Comparison of ENCODE assay signal across 13 cellular contexts in the genomic region with DNA sequence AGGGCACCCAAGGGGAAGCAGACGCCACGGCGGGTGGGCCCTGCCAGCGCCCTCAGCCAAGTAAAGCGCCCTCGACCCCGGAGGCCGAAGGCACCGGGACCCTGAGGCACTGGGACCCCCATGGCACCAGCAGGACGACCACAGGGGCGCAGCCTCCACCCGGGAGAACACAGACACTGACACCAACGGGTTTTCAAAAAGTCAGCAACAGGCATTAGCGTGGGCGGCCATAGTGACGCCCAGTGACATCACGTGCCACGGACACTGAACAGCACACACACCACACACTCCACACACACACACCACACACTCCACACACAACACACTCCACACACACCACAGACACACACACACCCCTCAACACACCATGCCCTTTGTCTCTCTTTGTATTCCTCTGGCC. TPM values are rescaled to one million over a fixed set of nuclear protein-coding genes. Genes with fewer than 3 reads are reported as not detected.
DNase-seq lines count a peak whose midpoint lies in the region; ATAC-seq, FAIRE-seq and TF ChIP-seq lines count a peak whose summit lies in the region.
"Not testable (repeated sequence)": the region's sequence is repeated elsewhere in the genome, so short reads cannot be mapped to it uniquely, and the experiment has no call there.
"Had no signal": no experiment of that assay in that cellular context is flagged by ENCODE, and none has a peak within 500 bp of the region (broad histone marks: within the 10 kb centered on the region; RNA-seq: fewer than 3 reads in every experiment).

No MANE protein-coding gene starts in this region.

- H3K4me1 Mint-ChIP-seq in activated CD4-positive, alpha-beta memory T cell treated with anti-CD3 and anti-CD28 coated beads for 36 hours (ENCODE audit: low read depth); natural killer cell treated with Interleukin-12 subunit alpha and Interleukin-12 subunit beta and Interleukin-15 and Interleukin-18, amount 100 ng/mL, for 72 hours (ENCODE audit: low read depth in 2 of 2): not testable (repeated sequence)

- RAD21 ChIA-PET in GM12878 (lab: Charles Lee; ENCODE audit: unreplicated experiment), result not testable (repeated sequence)

- WGBS in GM12878 (ENCODE audit: insufficient coverage, insufficient replicate concordance, low lambda C conversion rate, missing lambda C conversion rate), result no CpG with 5 or more reads among the region's 18 CpGs

- not testable (repeated sequence) for H3K27ac ChIP-seq in GM12878 (ENCODE audit: control insufficient read depth, insufficient read depth)

- not testable (repeated sequence) for H2AFZ ChIP-seq in GM12878 (ENCODE audit: control insufficient read depth, low read depth, low read length)

- H3K36me3 ChIP-seq in GM12878 (ENCODE audit: control insufficient read depth in 2 of 2, insufficient read depth in 2 of 2, low read length in 1 of 2), result not testable (repeated sequence)

- not testable (repeated sequence) for H3K4me3 Mint-ChIP-seq in activated CD4-positive, alpha-beta memory T cell treated with anti-CD3 and anti-CD28 coated beads for 36 hours; natural killer cell treated with Interleukin-12 subunit alpha and Interleukin-12 subunit beta and Interleukin-15 and Interleukin-18, amount 100 ng/mL, for 72 hours

- TF ChIP-seq CTCF in GM12878 (IDR thresholded peaks at IDR 0.05 in 2 of 3, conservative IDR thresholded peaks at IDR 0.05 in 1 of 3; ENCODE audit: control insufficient read depth in 2 of 3, extremely low read depth in 1 of 3, insufficient read depth in 1 of 3, low read depth in 3 of 3, low read length in 3 of 3), result not testable (repeated sequence)

- not testable (repeated sequence) for H3K27me3 Mint-ChIP-seq in activated CD4-positive, alpha-beta memory T cell treated with anti-CD3 and anti-CD28 coated beads for 36 hours; natural killer cell treated with Interleukin-12 subunit alpha and Interleukin-12 subunit beta and Interleukin-15 and Interleukin-18, amount 100 ng/mL, for 72 hours

- not testable (repeated sequence) for H3K27me3 ChIP-seq in GM12878 (replicated peaks in 1 of 2; ENCODE audit: control insufficient read depth in 2 of 2, insufficient read depth in 2 of 2, low read length in 1 of 2)

- not testable (repeated sequence) for H3K27ac Mint-ChIP-seq in activated CD4-positive, alpha-beta memory T cell treated with anti-CD3 and anti-CD28 coated beads for 36 hours; natural killer cell treated with Interleukin-12 subunit alpha and Interleukin-12 subunit beta and Interleukin-15 and Interleukin-18, amount 100 ng/mL, for 72 hours

- not testable (repeated sequence) for BruUV-seq in GM12878 (replicated peaks; lab: Mats Ljungman, UMichigan)

- H3K36me3 Mint-ChIP-seq in activated CD4-positive, alpha-beta memory T cell treated with anti-CD3 and anti-CD28 coated beads for 36 hours; natural killer cell treated with Interleukin-12 subunit alpha and Interleukin-12 subunit beta and Interleukin-15 and Interleukin-18, amount 100 ng/mL, for 72 hours: not testable (repeated sequence)

- CTCF ChIA-PET in activated CD4-positive, alpha-beta memory T cell treated with anti-CD3 and anti-CD28 coated beads for 36 hours (lab: Charles Lee); GM12878 (lab: Yijun Ruan, JAX): not testable (repeated sequence)

- not testable (repeated sequence) for TF ChIP-seq POLR2A in GM12891 (IDR thresholded peaks at IDR 0.05; ENCODE audit: low read depth, low read length); GM12878 (IDR thresholded peaks at IDR 0.05; ENCODE audit: low read depth, low read length)

- H3K9me3 Mint-ChIP-seq in activated CD4-positive, alpha-beta memory T cell treated with anti-CD3 and anti-CD28 coated beads for 36 hours; natural killer cell treated with Interleukin-12 subunit alpha and Interleukin-12 subunit beta and Interleukin-15 and Interleukin-18, amount 100 ng/mL, for 72 hours: not testable (repeated sequence)

- TF ChIP-seq EP300 in GM12878 (IDR thresholded peaks at IDR 0.05; ENCODE audit: borderline replicate concordance in 1 of 2, control insufficient read depth in 1 of 2, low read depth in 2 of 2, low read length in 2 of 2), result not testable (repeated sequence)

- intact Hi-C loops in activated CD4-positive, alpha-beta memory T cell treated with anti-CD3 and anti-CD28 coated beads for 36 hours (cut with micrococcal nuclease); GM12878 (cut with micrococcal nuclease; ENCODE audit: unreplicated experiment); Right ventricle myocardium superior (cut with DNase I): not testable (repeated sequence)

- H3K4me3 ChIP-seq in GM12878, result not testable (repeated sequence)

- not testable (repeated sequence) for H3K79me2 ChIP-seq in GM12878 (ENCODE audit: control insufficient read depth, insufficient read depth, low read length)

- in situ Hi-C loops in GM12878 (cut with MboI), result not testable (repeated sequence)

- H3K4me2 ChIP-seq in GM12878 (ENCODE audit: control insufficient read depth, insufficient read depth), result not testable (repeated sequence)

- not testable (repeated sequence) for H3K9me3 ChIP-seq in GM12878 (replicated peaks; ENCODE audit: control insufficient read depth, insufficient read depth, low read length)

- TF ChIP-seq RAD21 in GM12878 (IDR thresholded peaks at IDR 0.05; ENCODE audit: insufficient read depth, low read depth, low read length), result not testable (repeated sequence)

- POLR2A ChIA-PET in activated CD4-positive, alpha-beta memory T cell treated with anti-CD3 and anti-CD28 coated beads for 36 hours (lab: Charles Lee); GM12878 (lab: Charles Lee): not testable (repeated sequence)

- peak; percentile 4 for ATAC-seq in GM12878
- ATAC-seq in Right ventricle myocardium superior (ENCODE audit: poor library complexity); natural killer cell treated with Interleukin-12 subunit alpha and Interleukin-12 subunit beta and Interleukin-15 and Interleukin-18, amount 100 ng/mL, for 72 hours: not testable (repeated sequence)

- not testable (repeated sequence) for H4K20me1 ChIP-seq in GM12878 (ENCODE audit: control insufficient read depth, insufficient read depth)

- H3K4me1 ChIP-seq in GM12878 (ENCODE audit: control insufficient read depth, insufficient read depth, low read length), result not testable (repeated sequence)

- H3K9ac ChIP-seq in GM12878 (ENCODE audit: control insufficient read depth, insufficient read depth, low read length), result not testable (repeated sequence)

- FAIRE-seq in GM12891 (lab: Jason Lieb, UNC), result peak; percentile 97
- peak; percentile 100 for FAIRE-seq in HTR-8/SVneo (lab: Jason Lieb, UNC)
- peak; percentile 97 for FAIRE-seq in GM12878 (lab: Jason Lieb, UNC)

- SMC1A ChIA-PET in GM12878 (lab: Charles Lee; ENCODE audit: uncharacterized antibody, unreplicated experiment), result not testable (repeated sequence)

- DNase-seq in GM12891 (ENCODE audit: insufficient read length, low spot score); HTR-8/SVneo (ENCODE audit: insufficient read length, low spot score); GM12878 (ENCODE audit: low read depth, low spot score): not testable (repeated sequence)
- DNase-seq in SK-N-DZ (ENCODE audit: low spot score), result peak; percentile 34
- DNase-seq in activated CD4-positive, alpha-beta memory T cell treated with anti-CD3 and anti-CD28 coated beads for 36 hours, result peak; percentile 3
- peak; percentile 3 for DNase-seq in Right ventricle myocardium superior
- DNase-seq in natural killer cell treated with Interleukin-12 subunit alpha and Interleukin-12 subunit beta and Interleukin-15 and Interleukin-18, amount 100 ng/mL, for 72 hours (ENCODE audit: low spot score), result peak; percentile 39

RNA-seq across cellular contexts. Expression of a gene that starts 4.6 kb away (rescaled TPM):
- polyA plus RNA-seq in GM12891 (2012; ENCODE audit: low read depth, missing spikeins), result not detected
- polyA plus RNA-seq in SK-N-DZ (2014; cell fraction: cytosol; rRNA removed), result not detected in 2 replicates
- not detected in 2 replicates for polyA plus RNA-seq in SK-N-DZ (2014; cell fraction: nucleus; rRNA removed)
- total RNA-seq in activated CD4-positive, alpha-beta memory T cell treated with anti-CD3 and anti-CD28 coated beads for 36 hours, result not detected
- total RNA-seq in GM12878 (2013; cell fraction: nucleolus; rRNA removed), result not detected in 2 replicates
- total RNA-seq in GM12878 (2014; rRNA removed) (not detected in 2 replicates), GM12878 (2014; rRNA removed; fragmentation: Illumina TruSeq; extraction: Trizol) (not detected in 2 replicates), GM12878 (2021) (not detected in 2 replicates), Right ventricle myocardium superior (not detected)
- not detected for polyA plus RNA-seq in GM12878 (2011; ENCODE audit: low read depth)
- polyA plus RNA-seq in GM12878 (2011; rRNA removed) (not detected in 2 replicates), GM12878 (2014; fragmentation: Illumina TruSeq; extraction: Trizol) (not detected in 2 replicates), GM12878 (2014; fragmentation: Nextera tagmentation; extraction: Ambion mirVana) (not detected), GM12878 (2014; rRNA removed) (not detected in 2 replicates), GM12878 (2016; fragmentation: Nextera tagmentation; extraction: Ambion mirVana) (not detected)
- not detected in 2 replicates for polyA plus RNA-seq in GM12878 (2011; cell fraction: cytosol; rRNA removed)
- not detected in 2 replicates for polyA plus RNA-seq in GM12878 (2011; cell fraction: nucleus; rRNA removed)
- not detected in 2 replicates for polyA plus RNA-seq in GM12878 (2012)
- polyA minus RNA-seq in GM12878 (2011; rRNA and poly(A)+ RNA removed), result not detected in 2 replicates
- not detected in 2 replicates for polyA minus RNA-seq in GM12878 (2011; cell fraction: cytosol; rRNA and poly(A)+ RNA removed)
- not detected in 2 replicates for polyA minus RNA-seq in GM12878 (2011; cell fraction: nucleus; rRNA and poly(A)+ RNA removed)
- not detected for total RNA-seq in natural killer cell treated with Interleukin-12 subunit alpha and Interleukin-12 subunit beta and Interleukin-15 and Interleukin-18, amount 100 ng/mL, for 72 hours
- total RNA-seq: CD4-positive, alpha-beta memory T cell; Daoy; G401; H7; HT-29; SK-MEL-5 had no signal
- polyA plus RNA-seq: CD4-positive, alpha-beta memory T cell had no signal
